10 cellular contexts compared by ENCODE assay signal in the genomic region with DNA sequence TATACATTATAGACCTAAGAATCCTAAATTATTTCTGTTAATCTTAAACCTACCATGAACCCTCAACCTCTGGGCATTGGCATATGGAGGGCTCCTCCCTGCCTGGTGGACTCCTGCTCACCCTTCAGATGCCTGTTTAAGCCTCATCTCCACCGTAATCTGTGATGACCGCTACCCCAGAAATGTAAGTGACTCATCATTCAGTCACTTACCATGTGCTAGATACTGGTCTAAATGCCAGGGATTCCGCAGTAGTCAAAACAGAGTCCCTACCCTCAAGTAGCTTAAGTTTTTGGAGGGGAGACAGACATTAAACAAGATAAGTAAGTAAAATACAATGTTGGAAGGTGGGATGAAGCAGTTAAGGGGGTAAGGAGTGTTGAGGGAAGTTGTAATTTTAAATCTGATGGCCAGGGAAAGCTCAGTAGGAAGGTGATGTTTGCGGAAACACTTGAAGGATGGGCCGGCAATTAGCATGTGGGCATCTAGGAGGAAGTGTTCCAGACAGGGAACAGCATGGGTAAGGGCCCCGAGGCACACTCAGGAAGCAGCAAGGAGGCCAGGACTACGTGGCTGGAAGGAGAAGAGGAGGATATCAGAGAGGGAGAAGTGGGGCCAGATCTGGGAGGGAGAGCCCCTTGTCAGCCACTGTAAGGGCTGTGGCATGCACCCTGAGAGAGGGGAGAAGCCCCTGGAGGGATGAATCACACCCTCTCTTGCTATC.
DNase-seq lines count a peak whose midpoint lies in the region; ATAC-seq and TF ChIP-seq lines count a peak whose summit lies in the region.
"Had no signal": no experiment of that assay in that cellular context is flagged by ENCODE, and none has a peak within 500 bp of the region (broad histone marks: within the 10 kb centered on the region; RNA-seq: fewer than 3 reads in every experiment).

No MANE protein-coding gene starts in this region.

- H3K27me3 ChIP-seq in left ventricle myocardium inferior (ENCODE audit: low read depth) (no peaks in the 10 kb centered on the region), heart right ventricle (no peaks in the 10 kb centered on the region), Peyer's patch (no peaks in the 10 kb centered on the region)

- intact Hi-C loops in left ventricle myocardium inferior (cut with micrococcal nuclease): loop anchor here (10.0 kb wide), 1 partner anchor 768 kb away; no protein-coding TSS in a partner anchor
- intact Hi-C loops in heart right ventricle (cut with DNase I): loop anchor here in 1 of 10 donors (10.0 kb wide), 1 partner anchor 308 kb away; no protein-coding TSS in a partner anchor

- H3K9me3 Mint-ChIP-seq in mesothelial cell of epicardium: no peaks in the 10 kb centered on the region

- no peaks in the 10 kb centered on the region for H3K27me3 Mint-ChIP-seq in mesothelial cell of epicardium (ENCODE audit: low read depth)

- H3K36me3 ChIP-seq in left ventricle myocardium inferior (no peaks in the 10 kb centered on the region), heart right ventricle (no peaks in the 10 kb centered on the region), Peyer's patch (no peaks in the 10 kb centered on the region)

- H3K4me3 ChIP-seq in left ventricle myocardium inferior (no peak overlapping the region), heart right ventricle (no peak overlapping the region), Peyer's patch (no peak overlapping the region)

- no peak overlapping the region for H3K4me3 Mint-ChIP-seq in mesothelial cell of epicardium

- no peak for TF ChIP-seq CTCF in left ventricle myocardium inferior (IDR thresholded peaks at IDR 0.05; ENCODE audit: borderline replicate concordance)
- TF ChIP-seq CTCF in heart right ventricle (IDR thresholded peaks at IDR 0.05): no peak
- TF ChIP-seq CTCF in mesothelial cell of epicardium (IDR thresholded peaks at IDR 0.05; ENCODE audit: unreplicated experiment): no peak
- TF ChIP-seq CTCF in Peyer's patch (IDR thresholded peaks at IDR 0.05): no peak

- H3K9me3 ChIP-seq in left ventricle myocardium inferior (replicated peaks) (no peaks in the 10 kb centered on the region), heart right ventricle (no peaks in the 10 kb centered on the region), Peyer's patch (no peaks in the 10 kb centered on the region)

- DNase-seq in left ventricle myocardium inferior: no peak
- no peak for DNase-seq in heart right ventricle
- DNase-seq in caudate nucleus (lab: John Stamatoyannopoulos, UW): no peak
- DNase-seq in mesothelial cell of epicardium (ENCODE audit: low spot score in 2 of 2, unreplicated experiment in 2 of 2): no peak
- DNase-seq in stimulated activated CD4-positive, alpha-beta T cell treated with anti-CD3 and anti-CD28 coated beads, Interleukin-12 subunit alpha, Interleukin-12 subunit beta, amount 100 ng/mL, for 4 hours: no peak
- no peak for DNase-seq in Peyer's patch
- no peak for DNase-seq in NCI-H1930 (lab: John Stamatoyannopoulos, UW)
- DNase-seq: activated naive CD4-positive, alpha-beta T cell; kidney had no signal

- no peaks in the 10 kb centered on the region for H3K36me3 Mint-ChIP-seq in mesothelial cell of epicardium

- 81 to 88% methylated on average over 7 of the region's 7 CpGs for WGBS in heart right ventricle, 2 donors

- no peak for ATAC-seq in heart right ventricle
- ATAC-seq in GM18861 (IDR thresholded peaks at IDR 0.05; ENCODE audit: unreplicated experiment): no peak

- H3K27ac ChIP-seq in left ventricle myocardium inferior (replicated peaks) (peak overlapping the region; percentile 70), heart right ventricle (peak overlapping the region in 1 of 10 donors; percentile 73), caudate nucleus (ENCODE audit: low read depth, low read length) (peak overlapping the region; percentile 8), Peyer's patch (no peak overlapping the region)

- peak overlapping the region; percentile 98 for H3K27ac Mint-ChIP-seq in mesothelial cell of epicardium

- peaks cover 62% of the 10 kb centered on the region for H3K4me1 ChIP-seq in left ventricle myocardium inferior
- peaks cover 0 to 78% (median 25%) of the 10 kb centered on the region in 9 donors for H3K4me1 ChIP-seq in heart right ventricle
- H3K4me1 ChIP-seq in Peyer's patch: peaks cover 0 to 5% (median 0%) of the 10 kb centered on the region in 4 donors

- TF ChIP-seq POLR2A in Peyer's patch (IDR thresholded peaks at IDR 0.05): no peak

- H3K4me1 Mint-ChIP-seq in mesothelial cell of epicardium: peaks cover 72% of the 10 kb centered on the region

Comparison
In these comparisons a context has a peak if more than half of its experiments do, and no peak if none do; other contexts are left out.
1. H3K27ac ChIP-seq: peak in left ventricle myocardium inferior (single experiment) and caudate nucleus (single experiment); none in Peyer's patch (0 of 4).